Comparison of ENCODE assay signal across 8 cellular contexts in the genomic region with DNA sequence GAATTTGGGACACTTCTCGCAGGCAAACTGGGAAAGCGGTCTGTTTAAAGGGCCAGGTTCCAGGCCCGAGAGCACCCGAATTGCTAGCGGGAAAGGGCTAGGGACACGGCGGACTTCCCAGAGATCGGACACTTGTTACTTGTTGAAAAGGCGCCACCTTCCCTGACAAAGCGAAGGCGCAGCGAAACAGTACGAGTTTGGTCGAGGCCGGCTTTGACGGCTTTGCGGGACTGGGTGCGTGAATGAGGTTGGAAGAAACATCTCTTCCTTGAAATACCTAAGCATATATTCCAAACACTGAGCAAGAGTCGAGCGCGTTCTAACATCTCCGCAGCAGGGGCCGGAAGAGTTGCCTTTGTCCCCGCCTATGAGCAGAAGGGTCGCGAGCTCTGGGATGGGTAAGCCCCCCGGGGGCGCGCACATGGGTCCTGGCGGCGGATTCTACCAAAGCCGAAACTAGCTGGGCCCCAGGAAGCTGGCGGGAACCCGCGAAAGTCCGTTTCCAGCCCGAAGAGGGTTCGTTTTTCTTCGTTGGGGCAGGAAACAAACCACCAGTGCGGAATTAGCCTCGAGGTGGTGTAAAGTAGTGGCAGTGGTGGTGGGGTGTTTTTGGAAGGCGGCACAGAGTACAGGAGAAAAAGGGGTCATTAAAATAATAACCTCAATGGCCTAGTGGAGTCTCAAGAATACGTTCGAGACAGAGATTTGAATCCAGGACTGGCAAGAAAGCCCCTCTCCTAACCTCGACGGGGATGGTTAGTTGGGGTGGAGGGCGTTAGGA. TPM values are rescaled to one million over a fixed set of nuclear protein-coding genes. Genes with fewer than 3 reads are reported as not detected.
DNase-seq lines count a peak whose midpoint lies in the region; ATAC-seq and TF ChIP-seq lines count a peak whose summit lies in the region.

No MANE protein-coding gene starts in this region.

- H3K9me3 Mint-ChIP-seq in nephron = no peaks in the 10 kb centered on the region

- H3K4me3 Mint-ChIP-seq in nephron = peak overlapping the region; percentile 85 to 93 (median 88)

- H3K4me1 Mint-ChIP-seq in nephron = peaks cover 56% of the 10 kb centered on the region

- TF ChIP-seq CTCF in epithelial cell of proximal tubule (conservative IDR thresholded peaks at IDR 0.05; ENCODE audit: low read depth, low read length) (peak; percentile 34), nephron (IDR thresholded peaks at IDR 0.05; ENCODE audit: unreplicated experiment in 3 of 3) (no peak)

- peaks cover 93% of the 10 kb centered on the region for H3K27me3 Mint-ChIP-seq in nephron (ENCODE audit: low read depth)

- H3K36me3 Mint-ChIP-seq in nephron (ENCODE audit: low read depth) = no peaks in the 10 kb centered on the region

- peak overlapping the region in 2 of 3 experiments; percentile 15 to 65 for H3K27ac Mint-ChIP-seq in nephron

- peak overlapping the region; percentile 51 for H3K4me3 ChIP-seq in epithelial cell of proximal tubule (ENCODE audit: low read depth, low read length)

- ATAC-seq in HG03439 (IDR thresholded peaks at IDR 0.05; ENCODE audit: unreplicated experiment) (no peak), HG03571 (IDR thresholded peaks at IDR 0.05; ENCODE audit: unreplicated experiment) (no peak)

- peak; percentile 29 for DNase-seq in NCI-H510A treated with DMSO at 0.1 percent for 48 hours (lab: John Stamatoyannopoulos, UW)
- DNase-seq in NCI-H510A (lab: John Stamatoyannopoulos, UW) = no peak
- peak; percentile 84 for DNase-seq in NCI-H69 (lab: John Stamatoyannopoulos, UW)
- no peak for DNase-seq in epithelial cell of proximal tubule (ENCODE audit: low read depth)
- DNase-seq in stimulated activated CD4-positive, alpha-beta T cell treated with anti-CD3 and anti-CD28 coated beads, Interleukin-4, amount 100 ng/mL, for 4 hours = no peak

RNA-seq across cellular contexts. Expression of gene GDNF, which starts 1.5 kb away (rescaled TPM):
- 0.23 TPM in 1 of 2 replicates, not detected in the other for total RNA-seq in epithelial cell of proximal tubule

Comparison
In these comparisons a context has a peak if more than half of its experiments do, and no peak if none do; other contexts are left out.
1. DNase-seq: peak in NCI-H510A treated with DMSO at 0.1 percent for 48 hours (single experiment) and NCI-H69 (single experiment); none in NCI-H510A (single experiment), epithelial cell of proximal tubule (single experiment) and stimulated activated CD4-positive, alpha-beta T cell treated with anti-CD3 and anti-CD28 coated beads, Interleukin-4, amount 100 ng/mL, for 4 hours (0 of 2).